Comparison of ENCODE assay signal across 8 cellular contexts in genomic region chr14:54902521-54903420, GRCh38. TPM values are rescaled to one million over a fixed set of nuclear protein-coding genes. Genes with fewer than 3 reads are reported as not detected.
DNase-seq lines count a peak whose midpoint lies in the region; ATAC-seq and TF ChIP-seq lines count a peak whose summit lies in the region.

Gene GCH1 (minus strand): TSS chr14:54902826. CDS start chr14:54902663, 163 bp downstream.

- POLR2A ChIA-PET in activated CD4-positive, alpha-beta memory T cell treated with anti-CD3 and anti-CD28 coated beads, Interleukin-2, amount 10 ng/mL, durations not matched to agents 7 days and 5 days (lab: Charles Lee) = interaction anchor here (0.7 to 5.6 kb wide), 15 partner anchors 9 to 336 kb away, joined by 3 to 46 read pairs (median 4); partner anchors contain the start of genes MAPK1IP1L, SOCS4 and WDHD1

- H3K27me3 Mint-ChIP-seq in activated CD4-positive, alpha-beta memory T cell treated with anti-CD3 and anti-CD28 coated beads, Interleukin-2, amount 10 ng/mL, durations not matched to agents 7 days and 5 days = no peaks in the 10 kb centered on the region
- H3K27me3 Mint-ChIP-seq in effector memory CD8-positive, alpha-beta T cell = no peaks in the 10 kb centered on the region

- ATAC-seq in HG03432 (IDR thresholded peaks at IDR 0.05; ENCODE audit: unreplicated experiment) = peak; percentile 90
- peak; percentile 71 for ATAC-seq in effector memory CD8-positive, alpha-beta T cell (replicated peaks)

- peak within 1 kb of the TSS; percentile 51; the same call in 1 of the 2 replicates for H3K27ac ChIP-seq in BLaER1

- H3K4me1 Mint-ChIP-seq in activated CD4-positive, alpha-beta memory T cell treated with anti-CD3 and anti-CD28 coated beads, Interleukin-2, amount 10 ng/mL, durations not matched to agents 7 days and 5 days = peaks cover 49% of the 10 kb centered on the region
- H3K4me1 Mint-ChIP-seq in effector memory CD8-positive, alpha-beta T cell (ENCODE audit: low read depth in 2 of 2) = peaks cover 11 to 18% of the 10 kb centered on the region in 2 donors

- TF ChIP-seq POLR2A in GM19193 (IDR thresholded peaks at IDR 0.05; ENCODE audit: extremely low read depth, insufficient read depth, insufficient read length) = peak; percentile 97

- no peaks in the 10 kb centered on the region for H3K9me3 ChIP-seq in BLaER1

- peak within 1 kb of the TSS; percentile 85 for H3K4me3 Mint-ChIP-seq in activated CD4-positive, alpha-beta memory T cell treated with anti-CD3 and anti-CD28 coated beads, Interleukin-2, amount 10 ng/mL, durations not matched to agents 7 days and 5 days
- H3K4me3 Mint-ChIP-seq in effector memory CD8-positive, alpha-beta T cell = peak within 1 kb of the TSS; percentile 83 to 88

- peak; percentile 72 for DNase-seq in NCI-H524 treated with DMSO at 0.1 percent for 48 hours (lab: John Stamatoyannopoulos, UW)
- DNase-seq in activated CD4-positive, alpha-beta memory T cell treated with anti-CD3 and anti-CD28 coated beads, Interleukin-2, amount 10 ng/mL, durations not matched to agents 7 days and 5 days = peak; percentile 81
- peak; percentile 58 to 66 (median 63) for DNase-seq in effector memory CD8-positive, alpha-beta T cell
- DNase-seq in midbrain (lab: John Stamatoyannopoulos, UW) = peak; percentile 49
- peak; percentile 40 to 55 for DNase-seq in stimulated activated CD8-positive, alpha-beta memory T cell treated with anti-CD3 and anti-CD28 coated beads, Interleukin-4, amount 100 ng/mL, for 1 hour (ENCODE audit: low read depth in 2 of 2, low spot score in 1 of 2)

- peak within 1 kb of the TSS; percentile 99 for H3K4me2 ChIP-seq in BLaER1

- H3K4me1 ChIP-seq in BLaER1 = peaks cover 15% of the 10 kb centered on the region

- CTCF ChIA-PET in activated CD4-positive, alpha-beta memory T cell treated with anti-CD3 and anti-CD28 coated beads, Interleukin-2, amount 10 ng/mL, durations not matched to agents 7 days and 5 days (lab: Charles Lee) = interaction anchor here (0.7 to 3.4 kb wide), 20 partner anchors 8 to 148 kb away, joined by 3 to 21 read pairs (median 4); partner anchors contain the start of genes SOCS4 and WDHD1

- no peaks in the 10 kb centered on the region for H3K36me3 ChIP-seq in BLaER1

- H4K20me1 ChIP-seq in BLaER1 = no peaks in the 10 kb centered on the region

- peaks cover 21% of the 10 kb centered on the region for H3K27me3 ChIP-seq in BLaER1

- H3K9ac ChIP-seq in BLaER1 = peak within 1 kb of the TSS; percentile 76

- peaks cover 22% of the 10 kb centered on the region for H3K36me3 Mint-ChIP-seq in activated CD4-positive, alpha-beta memory T cell treated with anti-CD3 and anti-CD28 coated beads, Interleukin-2, amount 10 ng/mL, durations not matched to agents 7 days and 5 days (ENCODE audit: low read depth)
- peaks cover 25% of the 10 kb centered on the region for H3K36me3 Mint-ChIP-seq in effector memory CD8-positive, alpha-beta T cell (ENCODE audit: insufficient read depth)

- H3K27ac Mint-ChIP-seq in activated CD4-positive, alpha-beta memory T cell treated with anti-CD3 and anti-CD28 coated beads, Interleukin-2, amount 10 ng/mL, durations not matched to agents 7 days and 5 days = peak within 1 kb of the TSS; percentile 92
- peak within 1 kb of the TSS; percentile 83 to 90 for H3K27ac Mint-ChIP-seq in effector memory CD8-positive, alpha-beta T cell

- H3K4me3 ChIP-seq in BLaER1 = peak within 1 kb of the TSS; percentile 84

- H3K9me3 Mint-ChIP-seq in activated CD4-positive, alpha-beta memory T cell treated with anti-CD3 and anti-CD28 coated beads, Interleukin-2, amount 10 ng/mL, durations not matched to agents 7 days and 5 days = no peaks in the 10 kb centered on the region
- H3K9me3 Mint-ChIP-seq in effector memory CD8-positive, alpha-beta T cell = no peaks in the 10 kb centered on the region

RNA-seq across cellular contexts. Expression of gene GCH1, which starts in this region (rescaled TPM):
- 10 to 100 TPM; 68.7 to 70.3 TPM for total RNA-seq in activated CD4-positive, alpha-beta memory T cell treated with anti-CD3 and anti-CD28 coated beads, Interleukin-2, amount 10 ng/mL, durations not matched to agents 7 days and 5 days

Comparison
In these comparisons a context has a peak if more than half of its experiments do, and no peak if none do; other contexts are left out.
1. Peak in every context shown above with its lines: DNase-seq, ATAC-seq, H3K4me3 ChIP-seq and H3K27ac ChIP-seq.